ENCODE assay signal across 8 cellular contexts in genomic region chr7:64882341-64883112, GRCh38. TPM values are rescaled to one million over a fixed set of nuclear protein-coding genes. Genes with fewer than 3 reads are reported as not detected.
DNase-seq lines count a peak whose midpoint lies in the region; ATAC-seq, FAIRE-seq and TF ChIP-seq lines count a peak whose summit lies in the region.

No MANE protein-coding gene starts in this region.

- no peaks in the 10 kb centered on the region for H3K36me3 ChIP-seq in keratinocyte (ENCODE audit: control insufficient read depth in 2 of 2, extremely low read depth in 1 of 2, insufficient read depth in 2 of 2, low read length in 2 of 2)

- H2AFZ ChIP-seq in keratinocyte (ENCODE audit: control insufficient read depth, low read length), result peak overlapping the region; percentile 86

- H3K4me2 ChIP-seq in keratinocyte (ENCODE audit: control insufficient read depth, extremely low read depth, insufficient read depth, low read depth, low read length), result peak overlapping the region; percentile 81

- no peak for TF ChIP-seq CTCF in keratinocyte (optimal IDR thresholded peaks at IDR 0.05 in 1 of 3, IDR thresholded peaks at IDR 0.05 in 1 of 3, conservative IDR thresholded peaks at IDR 0.05 in 1 of 3; ENCODE audit: extremely low read depth in 1 of 3, insufficient read depth in 2 of 3, low read length in 3 of 3)

- H3K4me3 ChIP-seq in keratinocyte (ENCODE audit: control insufficient read depth in 2 of 3, extremely low read depth in 1 of 3, insufficient read depth in 2 of 3, low read depth in 1 of 3, low read length in 3 of 3), result peak overlapping the region; percentile 43 to 63 (median 58)

- no peaks in the 10 kb centered on the region for H4K20me1 ChIP-seq in keratinocyte (ENCODE audit: control insufficient read depth, extremely low read depth, insufficient read depth, low read length)

- H3K9me3 ChIP-seq in keratinocyte (ENCODE audit: control insufficient read depth, low read depth, low read length), result peaks cover 7% of the 10 kb centered on the region

- dilution Hi-C loops in keratinocyte (cut with MboI; ENCODE audit: extremely low pct_ligation_motif_present, low sequenced_read_pairs), result no loop called here

- H3K9ac ChIP-seq in keratinocyte (ENCODE audit: control insufficient read depth, extremely low read depth, insufficient read depth, low read length), result peak overlapping the region; percentile 56

- H3K79me2 ChIP-seq in keratinocyte (ENCODE audit: control insufficient read depth, insufficient read depth, low read length), result no peaks in the 10 kb centered on the region

- DNase-seq in activated T-cell treated with anti-CD3 and anti-CD28 coated beads for 24 hours (ENCODE audit: low read depth) (peak; percentile 33), activated T-cell treated with anti-CD3 and anti-CD28 coated beads for 4 hours (no peak), caudate nucleus (lab: John Stamatoyannopoulos, UW) (peak in 47 of 61 donors; percentile 15 to 86 (median 36)), keratinocyte (ENCODE audit: low read depth, low spot score) (no peak), urothelium cell line (ENCODE audit: low spot score) (no peak), LoVo (ENCODE audit: low spot score) (no peak)
- DNase-seq in stimulated activated CD8-positive, alpha-beta memory T cell treated with anti-CD3 and anti-CD28 coated beads, Interleukin-4, amount 100 ng/mL, for 24 hours (ENCODE audit: low read depth), result peak; percentile 34

- FAIRE-seq in keratinocyte (lab: Jason Lieb, UNC) (no peak), urothelium cell line (lab: Jason Lieb, UNC) (no peak)

- peaks cover 3% of the 10 kb centered on the region for H3K27me3 ChIP-seq in keratinocyte (ENCODE audit: control insufficient read depth, extremely low read depth, insufficient read depth, low read length)

- ATAC-seq in GM19395 (IDR thresholded peaks at IDR 0.05; ENCODE audit: unreplicated experiment), result no peak

- H3K27ac ChIP-seq in caudate nucleus (ENCODE audit: low read depth, low read length) (no peak overlapping the region), keratinocyte (ENCODE audit: control insufficient read depth, insufficient read depth, low read length) (no peak overlapping the region)

- H3K9me1 ChIP-seq in keratinocyte (ENCODE audit: control insufficient read depth, extremely low read depth, insufficient read depth, low read length), result no peaks in the 10 kb centered on the region

- peaks cover 2% of the 10 kb centered on the region for H3K4me1 ChIP-seq in keratinocyte (ENCODE audit: control insufficient read depth, extremely low read depth, insufficient read depth, low read length)

RNA-seq across cellular contexts. Expression of gene ZNF273, which starts 20.5 kb away (rescaled TPM):
- 3.1 to 4.7 TPM (median 4.3 TPM) in 3 replicates for polyA plus RNA-seq in keratinocyte
- 3.5 TPM for polyA plus RNA-seq in keratinocyte (2011; ENCODE audit: low read depth)
- 1.5 and 2.9 TPM in 2 replicates for polyA plus RNA-seq in keratinocyte (2011; cell fraction: cytosol; rRNA removed)
- 8.3 and 8.8 TPM in 2 replicates for polyA plus RNA-seq in keratinocyte (2011; cell fraction: nucleus; rRNA removed)
- 2.1 and 3.3 TPM in 2 replicates for polyA plus RNA-seq in keratinocyte (2012; ENCODE audit: low replicate concordance)
- 1.6 to 3.8 TPM (median 2.0 TPM) in 3 replicates for polyA minus RNA-seq in keratinocyte
- 2.5 TPM for polyA minus RNA-seq in keratinocyte (2011; cell fraction: cytosol; rRNA and poly(A)+ RNA removed)
- polyA minus RNA-seq in keratinocyte (2011; cell fraction: nucleus; rRNA and poly(A)+ RNA removed), result 3.6 and 6.8 TPM in 2 replicates

Comparison
In these comparisons a context has a peak if more than half of its experiments do, and no peak if none do; other contexts are left out.
1. DNase-seq: peak in activated T-cell treated with anti-CD3 and anti-CD28 coated beads for 24 hours (single experiment), caudate nucleus (47 of 61) and stimulated activated CD8-positive, alpha-beta memory T cell treated with anti-CD3 and anti-CD28 coated beads, Interleukin-4, amount 100 ng/mL, for 24 hours (single experiment); none in activated T-cell treated with anti-CD3 and anti-CD28 coated beads for 4 hours (single experiment), keratinocyte (single experiment), urothelium cell line (single experiment) and LoVo (single experiment).